In the genomic region with DNA sequence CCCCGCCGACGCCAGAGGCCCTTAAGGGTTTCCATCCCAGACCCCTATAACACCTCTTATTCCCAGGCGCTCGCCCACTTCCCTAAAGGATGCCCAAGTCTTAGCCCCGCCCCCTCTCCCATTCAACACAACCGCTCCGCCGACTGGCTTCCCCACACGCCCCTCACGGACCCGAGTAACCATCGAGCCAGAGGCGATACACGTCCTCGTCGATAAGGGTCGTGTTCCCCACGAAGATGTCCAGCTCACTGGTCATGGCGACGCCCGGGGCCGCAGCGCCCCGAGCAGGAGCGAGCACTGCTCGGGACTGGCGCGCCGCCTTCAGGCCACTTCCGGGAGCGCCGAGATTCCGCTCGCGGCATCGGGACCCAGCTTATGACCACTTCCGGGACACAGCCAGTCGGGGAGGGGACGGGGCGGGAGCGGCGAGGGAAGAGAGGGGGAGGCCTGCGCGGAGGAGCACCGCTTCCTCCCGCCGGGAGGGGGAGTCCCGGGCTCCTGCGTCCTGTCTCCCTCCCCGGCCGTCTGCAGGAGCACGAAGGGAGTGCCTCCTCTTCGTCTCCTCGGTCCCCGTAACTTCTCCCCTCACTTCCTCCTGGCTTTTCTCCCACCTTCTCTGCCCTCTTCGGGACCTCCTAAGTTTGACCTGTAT, we compare ENCODE assay signal across 8 cellular contexts. TPM values are rescaled to one million over a fixed set of nuclear protein-coding genes. Genes with fewer than 3 reads are reported as not detected.
DNase-seq lines count a peak whose midpoint lies in the region; ATAC-seq, FAIRE-seq and TF ChIP-seq lines count a peak whose summit lies in the region.

FIBP (minus strand) TSS at position 309 of the 652 bp plus-strand sequence; CDS start at position 256, 53 bp downstream.

- TF ChIP-seq CTCF in WTC11 (IDR thresholded peaks at IDR 0.05) = peak; percentile 57
- TF ChIP-seq CTCF in bronchial epithelial cell (IDR thresholded peaks at IDR 0.05; ENCODE audit: insufficient read depth, low read length, severe bottlenecking) = peak; percentile 94

- peak; percentile 34 for ATAC-seq in GM18858 (IDR thresholded peaks at IDR 0.05; ENCODE audit: unreplicated experiment)
- peak; percentile 43 for ATAC-seq in HG03139 (IDR thresholded peaks at IDR 0.05; ENCODE audit: unreplicated experiment)
- ATAC-seq in WTC11 = peak; percentile 64

- POLR2A ChIA-PET in WTC11 (lab: Charles Lee) = interaction anchor here (0.6 to 7.2 kb wide), 19 partner anchors 9 to 1295 kb away, joined by 3 to 90 read pairs (median 4); partner anchors contain the start of genes CFL1, CST6, CTSW and FOSL1

- H3K36me3 Mint-ChIP-seq in WTC11 (peaks cover 36% of the 10 kb centered on the region), immature natural killer cell (peaks cover 0 to 13% (median 0%) of the 10 kb centered on the region in 3 donors)

- peak within 1 kb of the TSS; percentile 79 for H3K4me3 ChIP-seq in bronchial epithelial cell (ENCODE audit: low read depth, low read length)

- DNase-seq in NCI-H226 (peak; percentile 95), WTC11 (ENCODE audit: low spot score) (peak; percentile 98), bronchial epithelial cell (ENCODE audit: low read depth) (peak; percentile 87), immature natural killer cell (peak; percentile 92 to 93 (median 92)), smooth muscle cell of the brain vasculature (ENCODE audit: low read depth, low spot score) (peak; percentile 96)

- H3K4me1 Mint-ChIP-seq in WTC11 (peaks cover 44% of the 10 kb centered on the region), immature natural killer cell (peaks cover 74 to 81% of the 10 kb centered on the region in 2 donors)

- FAIRE-seq in A204.1 (lab: Jason Lieb, UNC) (peak; percentile 21), bronchial epithelial cell (lab: Jason Lieb, UNC) (no peak)

- H3K27me3 Mint-ChIP-seq in WTC11 (ENCODE audit: low read depth) (peaks cover 15% of the 10 kb centered on the region), immature natural killer cell (ENCODE audit: low read depth in 3 of 3) (peaks cover 7 to 17% (median 15%) of the 10 kb centered on the region in 3 donors)

- peaks cover 18% of the 10 kb centered on the region for H3K36me3 ChIP-seq in bronchial epithelial cell (ENCODE audit: control insufficient read depth, insufficient read depth, low read length)

- H3K27ac Mint-ChIP-seq in WTC11 (peak within 1 kb of the TSS; percentile 98), immature natural killer cell (peak within 1 kb of the TSS; percentile 94 to 99 (median 98))

- no peaks in the 10 kb centered on the region for H3K9me3 Mint-ChIP-seq in WTC11
- H3K9me3 Mint-ChIP-seq in immature natural killer cell = no peaks in the 10 kb centered on the region

- H3K27me3 ChIP-seq in bronchial epithelial cell (ENCODE audit: control insufficient read depth, insufficient read depth, low read length) = no peaks in the 10 kb centered on the region

- CTCF ChIA-PET in WTC11 (lab: Charles Lee) = interaction anchor here (0.5 to 11.9 kb wide), 97 partner anchors 8 to 1980 kb away, joined by 3 to 539 read pairs (median 5); partner anchors contain the start of genes BANF1, C11orf68, CFL1 and CST6

- peak within 1 kb of the TSS; percentile 97 for H3K4me3 Mint-ChIP-seq in WTC11
- H3K4me3 Mint-ChIP-seq in immature natural killer cell = peak within 1 kb of the TSS; percentile 84 to 94 (median 92)

TF ChIP-seq in WTC11, 78 proteins besides CTCF, POLR2A, EP300 and RAD21 (continues in another document):
- TF ChIP-seq GABPB1 (CRISPR knock-in tag; IDR thresholded peaks at IDR 0.05) (no peak), CREM (CRISPR knock-in tag; IDR thresholded peaks at IDR 0.05) (peak; percentile 90), TEAD1 (CRISPR knock-in tag; IDR thresholded peaks at IDR 0.05) (peak; percentile 84), ZNF425 (CRISPR knock-in tag; conservative IDR thresholded peaks at IDR 0.05) (no peak), TP53 (CRISPR knock-in tag; IDR thresholded peaks at IDR 0.05) (0 out of 2 replicates have a peak, but pooled peaks have one; percentile 71), FOXK1 (CRISPR knock-in tag; IDR thresholded peaks at IDR 0.05) (peak; percentile 87; the same call in 1 of the 2 replicates), SMAD3 (CRISPR knock-in tag; IDR thresholded peaks at IDR 0.05; ENCODE audit: borderline replicate concordance) (peak; percentile 81; the same call in 1 of the 2 replicates), USF1 (CRISPR knock-in tag; IDR thresholded peaks at IDR 0.05) (no peak), MAX (CRISPR knock-in tag; IDR thresholded peaks at IDR 0.05) (peak; percentile 75), TCF7 (CRISPR knock-in tag; IDR thresholded peaks at IDR 0.05; ENCODE audit: low read depth) (no peak), ZNF416 (CRISPR knock-in tag; IDR thresholded peaks at IDR 0.05) (no peak), ZNF138 (CRISPR knock-in tag; conservative IDR thresholded peaks at IDR 0.05) (no peak), ZNF232 (CRISPR knock-in tag; IDR thresholded peaks at IDR 0.05) (no peak; the same call in 1 of the 2 replicates)
- TF ChIP-seq, protein P1, sequence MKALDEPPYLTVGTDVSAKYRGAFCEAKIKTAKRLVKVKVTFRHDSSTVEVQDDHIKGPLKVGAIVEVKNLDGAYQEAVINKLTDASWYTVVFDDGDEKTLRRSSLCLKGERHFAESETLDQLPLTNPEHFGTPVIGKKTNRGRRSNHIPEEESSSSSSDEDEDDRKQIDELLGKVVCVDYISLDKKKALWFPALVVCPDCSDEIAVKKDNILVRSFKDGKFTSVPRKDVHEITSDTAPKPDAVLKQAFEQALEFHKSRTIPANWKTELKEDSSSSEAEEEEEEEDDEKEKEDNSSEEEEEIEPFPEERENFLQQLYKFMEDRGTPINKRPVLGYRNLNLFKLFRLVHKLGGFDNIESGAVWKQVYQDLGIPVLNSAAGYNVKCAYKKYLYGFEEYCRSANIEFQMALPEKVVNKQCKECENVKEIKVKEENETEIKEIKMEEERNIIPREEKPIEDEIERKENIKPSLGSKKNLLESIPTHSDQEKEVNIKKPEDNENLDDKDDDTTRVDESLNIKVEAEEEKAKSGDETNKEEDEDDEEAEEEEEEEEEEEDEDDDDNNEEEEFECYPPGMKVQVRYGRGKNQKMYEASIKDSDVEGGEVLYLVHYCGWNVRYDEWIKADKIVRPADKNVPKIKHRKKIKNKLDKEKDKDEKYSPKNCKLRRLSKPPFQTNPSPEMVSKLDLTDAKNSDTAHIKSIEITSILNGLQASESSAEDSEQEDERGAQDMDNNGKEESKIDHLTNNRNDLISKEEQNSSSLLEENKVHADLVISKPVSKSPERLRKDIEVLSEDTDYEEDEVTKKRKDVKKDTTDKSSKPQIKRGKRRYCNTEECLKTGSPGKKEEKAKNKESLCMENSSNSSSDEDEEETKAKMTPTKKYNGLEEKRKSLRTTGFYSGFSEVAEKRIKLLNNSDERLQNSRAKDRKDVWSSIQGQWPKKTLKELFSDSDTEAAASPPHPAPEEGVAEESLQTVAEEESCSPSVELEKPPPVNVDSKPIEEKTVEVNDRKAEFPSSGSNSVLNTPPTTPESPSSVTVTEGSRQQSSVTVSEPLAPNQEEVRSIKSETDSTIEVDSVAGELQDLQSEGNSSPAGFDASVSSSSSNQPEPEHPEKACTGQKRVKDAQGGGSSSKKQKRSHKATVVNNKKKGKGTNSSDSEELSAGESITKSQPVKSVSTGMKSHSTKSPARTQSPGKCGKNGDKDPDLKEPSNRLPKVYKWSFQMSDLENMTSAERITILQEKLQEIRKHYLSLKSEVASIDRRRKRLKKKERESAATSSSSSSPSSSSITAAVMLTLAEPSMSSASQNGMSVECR (CRISPR knock-in tag; IDR thresholded peaks at IDR 0.05; ENCODE audit: borderline replicate concordance) = peak; percentile 93; the same call in 1 of the 2 replicates
- TF ChIP-seq, protein P2, sequence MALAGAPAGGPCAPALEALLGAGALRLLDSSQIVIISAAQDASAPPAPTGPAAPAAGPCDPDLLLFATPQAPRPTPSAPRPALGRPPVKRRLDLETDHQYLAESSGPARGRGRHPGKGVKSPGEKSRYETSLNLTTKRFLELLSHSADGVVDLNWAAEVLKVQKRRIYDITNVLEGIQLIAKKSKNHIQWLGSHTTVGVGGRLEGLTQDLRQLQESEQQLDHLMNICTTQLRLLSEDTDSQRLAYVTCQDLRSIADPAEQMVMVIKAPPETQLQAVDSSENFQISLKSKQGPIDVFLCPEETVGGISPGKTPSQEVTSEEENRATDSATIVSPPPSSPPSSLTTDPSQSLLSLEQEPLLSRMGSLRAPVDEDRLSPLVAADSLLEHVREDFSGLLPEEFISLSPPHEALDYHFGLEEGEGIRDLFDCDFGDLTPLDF (CRISPR knock-in tag; IDR thresholded peaks at IDR 0.05) = no peak

RNA-seq across cellular contexts. Expression of gene FIBP, which starts in this region (rescaled TPM):
- total RNA-seq in WTC11 (2021) (91.6 to 93.1 TPM (median 92.2 TPM) in 3 replicates), bronchial epithelial cell (103 and 157 TPM in 2 replicates)
- 100 to 1,000 TPM; 120 to 145 (median 141) TPM for polyA plus RNA-seq in immature natural killer cell

Comparison
In these comparisons a context has a peak if more than half of its experiments do, and no peak if none do; other contexts are left out.
1. Peak in every context shown above with its lines: DNase-seq, ATAC-seq and H3K4me3 ChIP-seq.